11 cellular contexts compared by ENCODE assay signal in genomic region chr12:53502331-53502730, GRCh38. TPM values are rescaled to one million over a fixed set of nuclear protein-coding genes. Genes with fewer than 3 reads are reported as not detected.
DNase-seq lines count a peak whose midpoint lies in the region; ATAC-seq and TF ChIP-seq lines count a peak whose summit lies in the region.
"Had no signal": no experiment of that assay in that cellular context is flagged by ENCODE, and none has a peak within 500 bp of the region (broad histone marks: within the 10 kb centered on the region; RNA-seq: fewer than 3 reads in every experiment).

No MANE protein-coding gene starts in this region.

- TF ChIP-seq EP300 in SK-N-SH (IDR thresholded peaks at IDR 0.05; ENCODE audit: borderline replicate concordance in 1 of 2, low read depth in 1 of 2, low read length in 1 of 2) (no peak), stomach (IDR thresholded peaks at IDR 0.05) (no peak)

- H3K9ac ChIP-seq in SK-N-SH, result peak overlapping the region; percentile 93

- H3K27me3 ChIP-seq in SK-N-SH (ENCODE audit: insufficient read depth) (no peaks in the 10 kb centered on the region), right atrium auricular region (no peaks in the 10 kb centered on the region), stomach (no peaks in the 10 kb centered on the region)

- H3K4me2 ChIP-seq in SK-N-SH, result peak overlapping the region; percentile 96

- DNase-seq in SK-N-SH (no peak), right atrium auricular region (ENCODE audit: low spot score) (no peak), stomach (no peak), NCI-H1694 (lab: John Stamatoyannopoulos, UW) (no peak)

- ATAC-seq in SK-N-SH treated with all-trans-retinoic acid at 6 μM for 48 hours, result no peak
- no peak for ATAC-seq in HG03571 (IDR thresholded peaks at IDR 0.05; ENCODE audit: unreplicated experiment)
- ATAC-seq in HG03135 (IDR thresholded peaks at IDR 0.05; ENCODE audit: unreplicated experiment), result no peak

- H3K79me2 ChIP-seq in SK-N-SH (ENCODE audit: insufficient read depth), result peaks cover 40% of the 10 kb centered on the region

- no peaks in the 10 kb centered on the region for H4K20me1 ChIP-seq in SK-N-SH (ENCODE audit: insufficient read depth)

- H3K9me3 ChIP-seq in SK-N-SH (no peaks in the 10 kb centered on the region), right atrium auricular region (no peaks in the 10 kb centered on the region), stomach (no peaks in the 10 kb centered on the region)

- WGBS in SK-N-SH (ENCODE audit: low lambda C conversion rate), result 50% methylated on average over 9 of the region's 9 CpGs
- 38 to 73% (median 45%) methylated on average over 9 of the region's 9 CpGs for WGBS in stomach, 5 donors

- TF ChIP-seq POLR2A in stomach (IDR thresholded peaks at IDR 0.05), result no peak

- CTCF ChIA-PET in SK-N-SH (lab: Yijun Ruan, JAX), result interaction anchor here (1.3 to 8.2 kb wide), 5 partner anchors 25 to 179 kb away, joined by 3 to 46 read pairs (median 9); partner anchors contain the start of gene AAAS

- TF ChIP-seq RAD21 in SK-N-SH (IDR thresholded peaks at IDR 0.05; ENCODE audit: low read length), result no peak

- H3K36me3 ChIP-seq in SK-N-SH (replicated peaks in 1 of 2; ENCODE audit: control insufficient read depth in 1 of 2, insufficient read depth in 2 of 2, low read length in 1 of 2) (peaks cover 10 to 43% of the 10 kb centered on the region in 2 experiments), right atrium auricular region (peaks cover 19% of the 10 kb centered on the region), stomach (peaks cover 12 to 40% (median 38%) of the 10 kb centered on the region in 4 donors)

- no peak overlapping the region for H2AFZ ChIP-seq in SK-N-SH (ENCODE audit: low read depth)

- H3F3A ChIP-seq in SK-N-SH (replicated peaks; ENCODE audit: insufficient read depth), result peaks cover 28% of the 10 kb centered on the region

- peak overlapping the region; percentile 52 to 75 for H3K4me3 ChIP-seq in SK-N-SH (ENCODE audit: low read depth in 2 of 2, low read length in 1 of 2)
- peak overlapping the region; percentile 63 for H3K4me3 ChIP-seq in WI38 (ENCODE audit: low read depth, low read length)
- H3K4me3 ChIP-seq in right atrium auricular region, result peak overlapping the region; percentile 68 to 71
- H3K4me3 ChIP-seq in stomach, result peak overlapping the region in 3 of 4 donors; percentile 47 to 67 (median 61)

- peak overlapping the region; percentile 94 to 100; a peak in 3 of 4 replicates for H3K27ac ChIP-seq in SK-N-SH (ENCODE audit: low read depth in 2 of 2, low read length in 1 of 2)
- peak overlapping the region; percentile 98 for H3K27ac ChIP-seq in right atrium auricular region
- H3K27ac ChIP-seq in stomach, result peak overlapping the region in 4 of 5 donors; percentile 96 to 98 (median 98)

- intact Hi-C loops in stomach (cut with DNase I; ENCODE audit: low total_unique reads), result no loop called here

- POLR2A ChIA-PET in SK-N-SH (lab: Yijun Ruan, JAX), result interaction anchor here (2.4 to 2.8 kb wide), 3 partner anchors 10 to 181 kb away, joined by 15 to 18 read pairs (median 16); partner anchors contain the start of gene AAAS

- H3K9me2 ChIP-seq in SK-N-SH, result no peaks in the 10 kb centered on the region

- TF ChIP-seq CTCF in SK-N-SH (IDR thresholded peaks at IDR 0.05), result no peak
- TF ChIP-seq CTCF in WI38 (IDR thresholded peaks at IDR 0.05; ENCODE audit: low read depth, low read length), result no peak
- no peak for TF ChIP-seq CTCF in right atrium auricular region (IDR thresholded peaks at IDR 0.05)
- TF ChIP-seq CTCF in stomach (IDR thresholded peaks at IDR 0.05), result no peak

- peaks cover 25 to 32% of the 10 kb centered on the region in 2 experiments for H3K4me1 ChIP-seq in SK-N-SH (ENCODE audit: control insufficient read depth in 1 of 2, insufficient read depth in 2 of 2, low read depth in 1 of 2, low read length in 1 of 2)
- peaks cover 0 to 35% of the 10 kb centered on the region in 2 donors for H3K4me1 ChIP-seq in right atrium auricular region
- H3K4me1 ChIP-seq in stomach, result peaks cover 32 to 50% (median 42%) of the 10 kb centered on the region in 4 donors

TF ChIP-seq in SK-N-SH, 30 proteins besides CTCF, POLR2A, EP300 and RAD21:
- TF ChIP-seq FOXJ3 (CRISPR knock-in tag; IDR thresholded peaks at IDR 0.05) (no peak), REST (IDR thresholded peaks at IDR 0.05; ENCODE audit: low read depth, low read length) (no peak)
TF ChIP-seq in SK-N-SH: peak in this region for 0.

TF ChIP-seq in SK-N-SH treated with all-trans-retinoic acid at 6 μM for 48 hours, 23 proteins besides CTCF, POLR2A, EP300 and RAD21 (continues in another document):
- TF ChIP-seq GLIS3 (CRISPR knock-in tag; IDR thresholded peaks at IDR 0.05), result no peak
- no peak for TF ChIP-seq ZC3H10 (CRISPR knock-in tag; IDR thresholded peaks at IDR 0.05)
- TF ChIP-seq TCF4 (CRISPR knock-in tag; IDR thresholded peaks at IDR 0.05; ENCODE audit: borderline replicate concordance), result no peak
- TF ChIP-seq ZNF565 (CRISPR knock-in tag; conservative IDR thresholded peaks at IDR 0.05; ENCODE audit: low read depth), result no peak
- no peak for TF ChIP-seq ZFP30 (CRISPR knock-in tag; IDR thresholded peaks at IDR 0.05)
- TF ChIP-seq CSDC2 (CRISPR knock-in tag; IDR thresholded peaks at IDR 0.05), result no peak
- TF ChIP-seq PPARA (CRISPR knock-in tag; IDR thresholded peaks at IDR 0.05; ENCODE audit: borderline replicate concordance), result no peak
- TF ChIP-seq ARNTL (CRISPR knock-in tag; IDR thresholded peaks at IDR 0.05; ENCODE audit: borderline replicate concordance, low read depth), result no peak
- TF ChIP-seq TOX (CRISPR knock-in tag; IDR thresholded peaks at IDR 0.05; ENCODE audit: borderline replicate concordance), result no peak
- no peak for TF ChIP-seq CREB5 (CRISPR knock-in tag; IDR thresholded peaks at IDR 0.05; ENCODE audit: low read depth)
- no peak for TF ChIP-seq ZFP3 (CRISPR knock-in tag; IDR thresholded peaks at IDR 0.05)
- no peak for TF ChIP-seq POU6F1 (CRISPR knock-in tag; IDR thresholded peaks at IDR 0.05; ENCODE audit: borderline replicate concordance, low read depth)
- TF ChIP-seq CSRNP3 (CRISPR knock-in tag; IDR thresholded peaks at IDR 0.05), result no peak

RNA-seq across cellular contexts. Expression of gene TARBP2, which starts 1.2 kb away (rescaled TPM):
- polyA plus RNA-seq in SK-N-SH (2012; rRNA removed) (57.8 and 69.8 TPM in 2 replicates), stomach (10 to 100 TPM; 22.6 to 32.7 (median 27.4) TPM)
- polyA plus RNA-seq in SK-N-SH (2012; cell fraction: cytosol; rRNA removed), result 21.2 and 31.7 TPM in 2 replicates
- 272 and 284 TPM in 2 replicates for polyA plus RNA-seq in SK-N-SH (2012; cell fraction: nucleus; rRNA removed)
- total RNA-seq in right atrium auricular region (10 to 100 TPM; 11.1 to 18.9 TPM), stomach (10 to 100 TPM in 4 of 5 donors, not detected in 1; 24.0 to 36.5 (median 32.0) TPM)

RNA-seq across cellular contexts. Expression of gene MAP3K12, which starts 3.1 kb away (rescaled TPM):
- polyA plus RNA-seq in SK-N-SH (2012; rRNA removed) (57.6 and 80.9 TPM in 2 replicates), stomach (1 to 10 TPM; 5.4 to 9.8 (median 6.0) TPM)
- 14.1 and 19.6 TPM in 2 replicates for polyA plus RNA-seq in SK-N-SH (2012; cell fraction: cytosol; rRNA removed)
- 412 and 451 TPM in 2 replicates for polyA plus RNA-seq in SK-N-SH (2012; cell fraction: nucleus; rRNA removed)
- total RNA-seq in right atrium auricular region (1 to 10 TPM; 2.6 to 9.8 TPM), stomach (100 to 1,000 TPM in 1 of 5 donors, 10 to 100 TPM in 4; 13.2 to 279 (median 43.3) TPM)

RNA-seq across cellular contexts. Expression of gene NPFF, which starts 5.0 kb away (rescaled TPM):
- polyA plus RNA-seq in SK-N-SH (2012; rRNA removed) (0.13 TPM in 1 of 2 replicates, not detected in the other), stomach (not detected)
- polyA plus RNA-seq in SK-N-SH (2012; cell fraction: cytosol; rRNA removed), result not detected in 2 replicates
- polyA plus RNA-seq in SK-N-SH (2012; cell fraction: nucleus; rRNA removed), result 0.40 and 0.66 TPM in 2 replicates
- total RNA-seq in right atrium auricular region (not detected), stomach (not detected)
- total RNA-seq: T-helper 1 cell treated with Interleukin-12 subunit alpha and Interleukin-12 subunit beta and Interleukin-4 antibody, amounts not matched to agents 30 ng/mL and 1 ng/mL, for 36 hours; urinary bladder had no signal
- polyA plus RNA-seq: BJ, urinary bladder had no signal

RNA-seq across cellular contexts. Expression of gene PCBP2, which starts 50.4 kb away (rescaled TPM):
- polyA plus RNA-seq in SK-N-SH (2012; rRNA removed) (336 and 368 TPM in 2 replicates), stomach (100 to 1,000 TPM; 407 to 714 (median 486) TPM)
- 425 and 586 TPM in 2 replicates for polyA plus RNA-seq in SK-N-SH (2012; cell fraction: cytosol; rRNA removed)
- polyA plus RNA-seq in SK-N-SH (2012; cell fraction: nucleus; rRNA removed), result 357 and 676 TPM in 2 replicates
- total RNA-seq in right atrium auricular region (100 to 1,000 TPM; 288 to 378 TPM), stomach (100 to 1,000 TPM; 109 to 509 (median 431) TPM)
